Comparison of ENCODE assay signal across 1 cellular context in the genomic region with DNA sequence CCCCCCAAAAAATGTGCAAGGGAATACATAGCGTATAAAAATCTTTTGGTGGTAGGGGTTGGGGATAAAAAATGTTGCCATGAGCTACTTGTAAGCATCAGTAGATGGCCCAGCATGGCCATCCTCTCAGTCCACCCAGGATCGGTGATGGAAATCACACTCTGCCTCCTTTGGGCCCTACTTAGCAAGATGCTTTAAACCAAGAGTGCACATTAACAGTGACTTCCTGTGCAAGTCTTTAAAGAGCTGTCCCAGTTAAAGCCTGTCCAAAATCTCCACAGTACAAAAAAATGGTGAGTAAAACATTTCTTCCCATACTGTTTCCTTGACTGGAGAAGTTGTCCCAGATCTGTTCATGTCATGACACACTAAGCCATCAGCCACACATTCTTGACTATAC.
A peak's percentile ranks its signal among the peaks of the same experiment; 100 is the strongest.
TF ChIP-seq lines count a peak whose summit lies in the region.

No MANE protein-coding gene starts in this region.

TF ChIP-seq in GM12878, 131 proteins besides CTCF, POLR2A, EP300 and RAD21 (continued from another document):
- TF ChIP-seq, protein P1, sequence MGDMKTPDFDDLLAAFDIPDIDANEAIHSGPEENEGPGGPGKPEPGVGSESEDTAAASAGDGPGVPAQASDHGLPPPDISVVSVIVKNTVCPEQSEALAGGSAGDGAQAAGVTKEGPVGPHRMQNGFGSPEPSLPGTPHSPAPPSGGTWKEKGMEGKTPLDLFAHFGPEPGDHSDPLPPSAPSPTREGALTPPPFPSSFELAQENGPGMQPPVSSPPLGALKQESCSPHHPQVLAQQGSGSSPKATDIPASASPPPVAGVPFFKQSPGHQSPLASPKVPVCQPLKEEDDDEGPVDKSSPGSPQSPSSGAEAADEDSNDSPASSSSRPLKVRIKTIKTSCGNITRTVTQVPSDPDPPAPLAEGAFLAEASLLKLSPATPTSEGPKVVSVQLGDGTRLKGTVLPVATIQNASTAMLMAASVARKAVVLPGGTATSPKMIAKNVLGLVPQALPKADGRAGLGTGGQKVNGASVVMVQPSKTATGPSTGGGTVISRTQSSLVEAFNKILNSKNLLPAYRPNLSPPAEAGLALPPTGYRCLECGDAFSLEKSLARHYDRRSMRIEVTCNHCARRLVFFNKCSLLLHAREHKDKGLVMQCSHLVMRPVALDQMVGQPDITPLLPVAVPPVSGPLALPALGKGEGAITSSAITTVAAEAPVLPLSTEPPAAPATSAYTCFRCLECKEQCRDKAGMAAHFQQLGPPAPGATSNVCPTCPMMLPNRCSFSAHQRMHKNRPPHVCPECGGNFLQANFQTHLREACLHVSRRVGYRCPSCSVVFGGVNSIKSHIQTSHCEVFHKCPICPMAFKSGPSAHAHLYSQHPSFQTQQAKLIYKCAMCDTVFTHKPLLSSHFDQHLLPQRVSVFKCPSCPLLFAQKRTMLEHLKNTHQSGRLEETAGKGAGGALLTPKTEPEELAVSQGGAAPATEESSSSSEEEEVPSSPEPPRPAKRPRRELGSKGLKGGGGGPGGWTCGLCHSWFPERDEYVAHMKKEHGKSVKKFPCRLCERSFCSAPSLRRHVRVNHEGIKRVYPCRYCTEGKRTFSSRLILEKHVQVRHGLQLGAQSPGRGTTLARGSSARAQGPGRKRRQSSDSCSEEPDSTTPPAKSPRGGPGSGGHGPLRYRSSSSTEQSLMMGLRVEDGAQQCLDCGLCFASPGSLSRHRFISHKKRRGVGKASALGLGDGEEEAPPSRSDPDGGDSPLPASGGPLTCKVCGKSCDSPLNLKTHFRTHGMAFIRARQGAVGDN (IDR thresholded peaks at IDR 0.05) = 0 out of 2 replicates have a peak, but pooled peaks have one; percentile 46
